ENCODE assay signal across 9 cellular contexts in the genomic region with DNA sequence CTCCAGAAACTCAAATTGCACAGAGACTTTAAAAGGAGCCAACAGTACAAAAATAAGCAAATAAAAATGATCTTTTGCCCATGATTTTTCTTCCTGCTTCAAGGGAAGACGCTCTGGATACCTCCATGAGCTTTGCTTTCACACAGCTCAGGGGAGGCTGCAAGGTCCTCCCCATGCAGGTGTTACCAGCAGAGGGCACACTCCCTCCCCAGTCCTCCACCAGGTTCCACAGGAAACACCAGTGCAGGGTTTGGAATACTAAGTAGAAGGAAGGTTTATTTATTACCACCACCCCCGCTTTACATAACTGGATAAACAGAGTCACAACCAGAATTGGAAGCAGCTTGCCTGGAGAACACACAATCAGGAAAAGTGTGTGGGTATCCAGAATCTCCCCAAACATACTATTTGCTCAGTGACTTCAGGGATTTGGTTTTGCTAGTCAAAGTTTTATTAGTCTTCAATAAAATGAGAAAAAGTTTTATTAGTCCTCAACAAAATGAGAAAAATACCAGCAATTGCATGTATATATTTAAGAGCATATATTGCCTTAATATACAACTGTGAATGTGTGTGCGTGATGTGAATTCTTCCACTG. TPM values are rescaled to one million over a fixed set of nuclear protein-coding genes. Genes with fewer than 3 reads are reported as not detected.
DNase-seq lines count a peak whose midpoint lies in the region; ATAC-seq and TF ChIP-seq lines count a peak whose summit lies in the region.
"Had no signal": no experiment of that assay in that cellular context is flagged by ENCODE, and none has a peak within 500 bp of the region (broad histone marks: within the 10 kb centered on the region; RNA-seq: fewer than 3 reads in every experiment).

No MANE protein-coding gene starts in this region.

- CTCF ChIA-PET in HEK293T (lab: Yijun Ruan, JAX): interaction anchor here (1.0 to 1.3 kb wide), 3 partner anchors 8 to 171 kb away, joined by 3 to 11 read pairs (median 4); no protein-coding TSS in a partner anchor

- no peak overlapping the region for H3K27ac Mint-ChIP-seq in activated T-helper 1 cell treated with anti-CD3 and anti-CD28 coated beads, Interleukin-12 subunit alpha, Interleukin-12 subunit beta, Interleukin-2, Interleukin-4 antibody, amounts not matched to agents 30 ng/mL and 10 ng/mL and 1 ng/mL, durations not matched to agents 14 hours and 24 hours and 36 hours

- no peak overlapping the region for H3K4me3 Mint-ChIP-seq in activated T-helper 1 cell treated with anti-CD3 and anti-CD28 coated beads, Interleukin-12 subunit alpha, Interleukin-12 subunit beta, Interleukin-2, Interleukin-4 antibody, amounts not matched to agents 30 ng/mL and 10 ng/mL and 1 ng/mL, durations not matched to agents 14 hours and 24 hours and 36 hours

- TF ChIP-seq CTCF in VCaP (conservative IDR thresholded peaks at IDR 0.05): peak; percentile 45; the same call in 1 of the 2 replicates

- POLR2A ChIA-PET in HEK293T (lab: Yijun Ruan, JAX): no interaction called here

- no peaks in the 10 kb centered on the region for H3K9me3 Mint-ChIP-seq in activated T-helper 1 cell treated with anti-CD3 and anti-CD28 coated beads, Interleukin-12 subunit alpha, Interleukin-12 subunit beta, Interleukin-2, Interleukin-4 antibody, amounts not matched to agents 30 ng/mL and 10 ng/mL and 1 ng/mL, durations not matched to agents 14 hours and 24 hours and 36 hours

- ATAC-seq in HG03521 (IDR thresholded peaks at IDR 0.05; ENCODE audit: unreplicated experiment) (no peak), GM21515 (IDR thresholded peaks at IDR 0.05; ENCODE audit: unreplicated experiment) (no peak)

- DNase-seq in Daoy (ENCODE audit: low read depth) (peak; percentile 45), HEK293T (ENCODE audit: extremely low spot score) (peak; percentile 23), kidney tubule cell (ENCODE audit: low spot score) (peak; percentile 34)
- DNase-seq in stimulated activated CD4-positive, alpha-beta T cell treated with anti-CD3 and anti-CD28 coated beads, Interleukin-1b, Interleukin-23, amount 100 ng/mL, for 48 hours: no peak
- no peak for DNase-seq in activated T-helper 1 cell treated with anti-CD3 and anti-CD28 coated beads, Interleukin-12 subunit alpha, Interleukin-12 subunit beta, Interleukin-2, Interleukin-4 antibody, amounts not matched to agents 30 ng/mL and 10 ng/mL and 1 ng/mL, durations not matched to agents 14 hours and 24 hours and 36 hours (ENCODE audit: low spot score)

- no peaks in the 10 kb centered on the region for H3K27me3 Mint-ChIP-seq in activated T-helper 1 cell treated with anti-CD3 and anti-CD28 coated beads, Interleukin-12 subunit alpha, Interleukin-12 subunit beta, Interleukin-2, Interleukin-4 antibody, amounts not matched to agents 30 ng/mL and 10 ng/mL and 1 ng/mL, durations not matched to agents 14 hours and 24 hours and 36 hours (ENCODE audit: insufficient read depth)

- no peaks in the 10 kb centered on the region for H3K36me3 Mint-ChIP-seq in activated T-helper 1 cell treated with anti-CD3 and anti-CD28 coated beads, Interleukin-12 subunit alpha, Interleukin-12 subunit beta, Interleukin-2, Interleukin-4 antibody, amounts not matched to agents 30 ng/mL and 10 ng/mL and 1 ng/mL, durations not matched to agents 14 hours and 24 hours and 36 hours (ENCODE audit: low read depth)

- intact Hi-C loops in activated T-helper 1 cell treated with anti-CD3 and anti-CD28 coated beads, Interleukin-12 subunit alpha, Interleukin-12 subunit beta, Interleukin-2, Interleukin-4 antibody, amounts not matched to agents 30 ng/mL and 10 ng/mL and 1 ng/mL, durations not matched to agents 14 hours and 24 hours and 36 hours (cut with micrococcal nuclease): no loop called here

- no peak overlapping the region for H3K27ac ChIP-seq in VCaP

- no peaks in the 10 kb centered on the region for H3K4me1 Mint-ChIP-seq in activated T-helper 1 cell treated with anti-CD3 and anti-CD28 coated beads, Interleukin-12 subunit alpha, Interleukin-12 subunit beta, Interleukin-2, Interleukin-4 antibody, amounts not matched to agents 30 ng/mL and 10 ng/mL and 1 ng/mL, durations not matched to agents 14 hours and 24 hours and 36 hours (ENCODE audit: low read depth)

TF ChIP-seq in HEK293T, 16 proteins besides CTCF, POLR2A, EP300 and RAD21:
- TF ChIP-seq TARDBP (IDR thresholded peaks at IDR 0.05) (no peak), L3MBTL2 (conservative IDR thresholded peaks at IDR 0.05) (no peak), ARNT (IDR thresholded peaks at IDR 0.05) (no peak), FOXM1 (IDR thresholded peaks at IDR 0.05; ENCODE audit: borderline replicate concordance) (no peak), FOXA1 (IDR thresholded peaks at IDR 0.05) (no peak), LEF1 (IDR thresholded peaks at IDR 0.05; ENCODE audit: borderline replicate concordance) (no peak), HDGF (IDR thresholded peaks at IDR 0.05; ENCODE audit: borderline replicate concordance) (no peak), NFRKB (IDR thresholded peaks at IDR 0.05) (no peak), CTBP1 (IDR thresholded peaks at IDR 0.05; ENCODE audit: borderline replicate concordance) (no peak), ELF4 (IDR thresholded peaks at IDR 0.05) (no peak), BHLHE40 (IDR thresholded peaks at IDR 0.05; ENCODE audit: borderline replicate concordance) (no peak), ZNF384 (IDR thresholded peaks at IDR 0.05) (no peak), FOXK2 (IDR thresholded peaks at IDR 0.05) (no peak)

RNA-seq across cellular contexts. Expression of a gene that starts 37.3 kb away (rescaled TPM):
- total RNA-seq in Daoy (2014; rRNA removed; shearing (Covaris generic)): not detected in 2 replicates
- not detected in 2 replicates for total RNA-seq in activated T-helper 1 cell treated with anti-CD3 and anti-CD28 coated beads, Interleukin-12 subunit alpha, Interleukin-12 subunit beta, Interleukin-2, Interleukin-4 antibody, amounts not matched to agents 30 ng/mL and 10 ng/mL and 1 ng/mL, durations not matched to agents 14 hours and 24 hours and 36 hours
- total RNA-seq: lung had no signal

Comparison
In these comparisons a context has a peak if more than half of its experiments do, and no peak if none do; other contexts are left out.
1. DNase-seq: peak in Daoy (single experiment), HEK293T (single experiment) and kidney tubule cell (single experiment); none in stimulated activated CD4-positive, alpha-beta T cell treated with anti-CD3 and anti-CD28 coated beads, Interleukin-1b, Interleukin-23, amount 100 ng/mL, for 48 hours (single experiment) and activated T-helper 1 cell treated with anti-CD3 and anti-CD28 coated beads, Interleukin-12 subunit alpha, Interleukin-12 subunit beta, Interleukin-2, Interleukin-4 antibody, amounts not matched to agents 30 ng/mL and 10 ng/mL and 1 ng/mL, durations not matched to agents 14 hours and 24 hours and 36 hours (single experiment).